In genomic region chr16:7541026-7541425, GRCh38 we compare ENCODE assay signal across 33 cellular contexts.
DNase-seq lines count a peak whose midpoint lies in the region; ATAC-seq, FAIRE-seq and TF ChIP-seq lines count a peak whose summit lies in the region.
"Had no signal": no experiment of that assay in that cellular context is flagged by ENCODE, and none has a peak within 500 bp of the region (broad histone marks: within the 10 kb centered on the region; RNA-seq: fewer than 3 reads in every experiment).

No MANE protein-coding gene starts in this region.

- no peaks in the 10 kb centered on the region for H3K27me3 Mint-ChIP-seq in activated naive CD8-positive, alpha-beta T cell treated with anti-CD3 and anti-CD28 coated beads, Interleukin-2, amount 50 U/mL, for 24 hours
- H3K27me3 Mint-ChIP-seq: B cell; CD4-positive, alpha-beta memory T cell; CD4-positive, alpha-beta T cell; CD4-positive, CD25-positive, alpha-beta regulatory T cell had no signal

- no peak for TF ChIP-seq RAD21 in HepG2 (CRISPR knock-in tag; IDR thresholded peaks at IDR 0.05)
- no peak for TF ChIP-seq RAD21 in A549 (conservative IDR thresholded peaks at IDR 0.05 in 1 of 2, IDR thresholded peaks at IDR 0.05 in 1 of 2)
- TF ChIP-seq RAD21 in K562 (CRISPR knock-in tag; conservative IDR thresholded peaks at IDR 0.05 in 1 of 2, IDR thresholded peaks at IDR 0.05 in 1 of 2) = no peak

- H3K27me3 ChIP-seq in HepG2 (ENCODE audit: control insufficient read depth in 1 of 2, insufficient read depth in 2 of 2, low read length in 2 of 2) (peaks cover 0 to 11% of the 10 kb centered on the region in 2 experiments; a peak in 2 of 5 replicates), right lobe of liver (no peaks in the 10 kb centered on the region), K562 (ENCODE audit: control insufficient read depth in 2 of 2, insufficient read depth in 2 of 2, low read length in 2 of 2) (peaks cover 0 to 9% of the 10 kb centered on the region in 2 experiments; a peak in 2 of 5 replicates)
- H3K27me3 ChIP-seq: BE2C; BLaER1; BLaER1 treated with 17β-estradiol and CSF1 and Interleukin-3, amounts not matched to agents 10 nM and 100 nM had no signal

- H3K36me3 ChIP-seq in HepG2 (replicated peaks in 1 of 2; ENCODE audit: control insufficient read depth in 1 of 2, insufficient read depth in 2 of 2, low read length in 2 of 2) = no peaks in the 10 kb centered on the region
- H3K36me3 ChIP-seq in right lobe of liver = no peaks in the 10 kb centered on the region
- no peaks in the 10 kb centered on the region for H3K36me3 ChIP-seq in K562 (ENCODE audit: control insufficient read depth, insufficient read depth, low read length)
- H3K36me3 ChIP-seq: BE2C; BLaER1; BLaER1 treated with 17β-estradiol and CSF1 and Interleukin-3, amounts not matched to agents 10 nM and 100 nM had no signal

- CTCF ChIA-PET in HepG2 (lab: Yijun Ruan, JAX; ENCODE audit: low intra/inter-chr PET ratio, low total read pairs) (no interaction called here), A549 (lab: Yijun Ruan, JAX) (no interaction called here), K562 (lab: Yijun Ruan, JAX; ENCODE audit: low intra/inter-chr PET ratio) (no interaction called here)

- H3K9me3 Mint-ChIP-seq in activated naive CD8-positive, alpha-beta T cell treated with anti-CD3 and anti-CD28 coated beads, Interleukin-2, amount 50 U/mL, for 24 hours = peaks cover 27% of the 10 kb centered on the region

- no peaks in the 10 kb centered on the region for H3K4me1 ChIP-seq in HepG2 (ENCODE audit: insufficient read depth, low read length)
- no peaks in the 10 kb centered on the region for H3K4me1 ChIP-seq in right lobe of liver
- no peaks in the 10 kb centered on the region for H3K4me1 ChIP-seq in A549
- no peaks in the 10 kb centered on the region for H3K4me1 ChIP-seq in K562 (replicated peaks in 1 of 2; ENCODE audit: control insufficient read depth in 2 of 2, insufficient read depth in 2 of 2, low read length in 2 of 2)
- H3K4me1 ChIP-seq: BE2C; BLaER1; BLaER1 treated with 17β-estradiol and CSF1 and Interleukin-3, amounts not matched to agents 10 nM and 100 nM; Caco-2 had no signal

- no peaks in the 10 kb centered on the region for H3K9me1 ChIP-seq in K562 (ENCODE audit: control insufficient read depth, insufficient read depth, low read length)

- in situ Hi-C loops in HepG2 (cut with HindIII; ENCODE audit: extremely low pct_ligation_motif_present, low pct_unique_long_range_greater_than_20kb) = no loop called here
- in situ Hi-C loops in K562 (cut with MboI) = no loop called here

- BruUV-seq in HepG2 (replicated peaks; lab: Mats Ljungman, UMichigan) (no TSS peak), K562 (replicated peaks; lab: Mats Ljungman, UMichigan) (no TSS peak)

- H3K27ac Mint-ChIP-seq in activated naive CD8-positive, alpha-beta T cell treated with anti-CD3 and anti-CD28 coated beads, Interleukin-2, amount 50 U/mL, for 24 hours = no peak overlapping the region
- H3K27ac Mint-ChIP-seq: B cell; CD14-positive monocyte; CD4-positive, alpha-beta memory T cell; CD4-positive, alpha-beta T cell; CD4-positive, CD25-positive, alpha-beta regulatory T cell; CD8-positive, alpha-beta memory T cell; CD8-positive, alpha-beta T cell had no signal

- TF ChIP-seq EP300 in HepG2 (IDR thresholded peaks at IDR 0.05; ENCODE audit: low read depth in 2 of 2, low read length in 2 of 2) (no peak), HepG2 (CRISPR knock-in tag; IDR thresholded peaks at IDR 0.05; ENCODE audit: borderline replicate concordance) (no peak), A549 (IDR thresholded peaks at IDR 0.05) (no peak), K562 (IDR thresholded peaks at IDR 0.05; ENCODE audit: low read length) (no peak)

- WGBS in HepG2 (ENCODE audit: low lambda C conversion rate) = 0% methylated on average over 3 of the region's 3 CpGs
- WGBS in right lobe of liver (ENCODE audit: insufficient coverage, low coverage, low lambda C conversion rate, missing lambda C conversion rate) = 37% methylated on average over 3 of the region's 3 CpGs
- 4% methylated on average over 3 of the region's 3 CpGs for WGBS in A549 (ENCODE audit: missing lambda C conversion rate)
- 0% methylated on average over 3 of the region's 3 CpGs for WGBS in K562 (ENCODE audit: insufficient coverage, low coverage, missing lambda C conversion rate)

- H3K36me3 Mint-ChIP-seq in activated naive CD8-positive, alpha-beta T cell treated with anti-CD3 and anti-CD28 coated beads, Interleukin-2, amount 50 U/mL, for 24 hours (ENCODE audit: low read depth) = no peaks in the 10 kb centered on the region
- H3K36me3 Mint-ChIP-seq: CD14-positive monocyte; CD4-positive, alpha-beta memory T cell; CD4-positive, CD25-positive, alpha-beta regulatory T cell; CD8-positive, alpha-beta memory T cell; CD8-positive, alpha-beta T cell had no signal

- no peak for TF ChIP-seq POLR2A in HepG2 (IDR thresholded peaks at IDR 0.05; ENCODE audit: insufficient read depth in 1 of 2, low read depth in 2 of 2, low read length in 2 of 2)
- TF ChIP-seq POLR2A in right lobe of liver (IDR thresholded peaks at IDR 0.05) = no peak
- TF ChIP-seq POLR2A in A549 (IDR thresholded peaks at IDR 0.05; ENCODE audit: low read length) = no peak
- TF ChIP-seq POLR2A in K562 (conservative IDR thresholded peaks at IDR 0.05) = no peak

- H3K79me2 ChIP-seq in HepG2 (ENCODE audit: insufficient read depth, low read length) (no peaks in the 10 kb centered on the region), K562 (ENCODE audit: control insufficient read depth, insufficient read depth, low read length) (no peaks in the 10 kb centered on the region)

- intact Hi-C loops in HepG2 (cut with micrococcal nuclease; ENCODE audit: unreplicated experiment) (no loop called here), right lobe of liver (cut with DNase I) (no loop called here), K562 (cut with micrococcal nuclease) (no loop called here)

- H3K4me3 Mint-ChIP-seq in activated naive CD8-positive, alpha-beta T cell treated with anti-CD3 and anti-CD28 coated beads, Interleukin-2, amount 50 U/mL, for 24 hours = no peak overlapping the region
- H3K4me3 Mint-ChIP-seq: B cell; CD14-positive monocyte; CD4-positive, alpha-beta memory T cell; CD4-positive, alpha-beta T cell; CD8-positive, alpha-beta memory T cell; CD8-positive, alpha-beta T cell had no signal

- POLR2A ChIA-PET in HepG2 (lab: Yijun Ruan, JAX) (no interaction called here), A549 (lab: Yijun Ruan, JAX) (no interaction called here), K562 (lab: Yijun Ruan, JAX) (no interaction called here)

- H3K4me1 Mint-ChIP-seq in activated naive CD8-positive, alpha-beta T cell treated with anti-CD3 and anti-CD28 coated beads, Interleukin-2, amount 50 U/mL, for 24 hours = no peaks in the 10 kb centered on the region
- H3K4me1 Mint-ChIP-seq: B cell; CD14-positive monocyte; CD4-positive, alpha-beta memory T cell; CD4-positive, CD25-positive, alpha-beta regulatory T cell; CD8-positive, alpha-beta memory T cell had no signal

- H3K4me3 ChIP-seq in HepG2 (replicated peaks in 1 of 3; ENCODE audit: insufficient read depth in 1 of 3, low read depth in 2 of 3, low read length in 3 of 3) = no peak overlapping the region
- no peak overlapping the region for H3K4me3 ChIP-seq in right lobe of liver
- no peak overlapping the region for H3K4me3 ChIP-seq in A549
- no peak overlapping the region for H3K4me3 ChIP-seq in K562
- H3K4me3 ChIP-seq: BLaER1; BLaER1 treated with 17β-estradiol and CSF1 and Interleukin-3, amounts not matched to agents 10 nM and 100 nM had no signal

- H3K4me2 ChIP-seq in HepG2 (ENCODE audit: low read depth, low read length) (no peak overlapping the region), A549 (no peak overlapping the region), K562 (ENCODE audit: insufficient read depth, low read length) (no peak overlapping the region)
- H3K4me2 ChIP-seq: BLaER1; BLaER1 treated with 17β-estradiol and CSF1 and Interleukin-3, amounts not matched to agents 10 nM and 100 nM had no signal

- H3K27ac ChIP-seq in HepG2 (ENCODE audit: extremely low read length, insufficient read depth, low read length) (no peak overlapping the region), right lobe of liver (no peak overlapping the region), A549 (no peak overlapping the region), K562 (ENCODE audit: extremely low read depth, low read depth, low read length) (no peak overlapping the region)
- H3K27ac ChIP-seq: 22Rv1; BLaER1; BLaER1 treated with 17β-estradiol and CSF1 and Interleukin-3, amounts not matched to agents 10 nM and 100 nM; C4-2B had no signal

- DNase-seq in HepG2 (ENCODE audit: low spot score) (no peak), right lobe of liver (no peak), A549 (ENCODE audit: low read depth in 1 of 2, low spot score in 1 of 2) (no peak), K562 (ENCODE audit: extremely low read depth in 1 of 4, low spot score in 3 of 4) (no peak)
- DNase-seq in activated naive CD8-positive, alpha-beta T cell treated with anti-CD3 and anti-CD28 coated beads, Interleukin-2, amount 50 U/mL, for 24 hours = no peak
- DNase-seq: 8988T; ACHN; AML-193; BE2C; C1 segment of cervical spinal cord; Caco-2; Calu3; CD4-positive, alpha-beta memory T cell; CD4-positive, alpha-beta T cell; CD4-positive, CD25-positive, alpha-beta regulatory T cell; CD8-positive, alpha-beta memory T cell; CD8-positive, alpha-beta T cell; DMS 273 treated with DMSO at 0.1 percent for 48 hours; DMS153; DMS53; DMS79; DMS79 treated with DMSO at 0.1 percent for 48 hours; DND-41; EL had no signal

- no peak overlapping the region for H2AFZ ChIP-seq in HepG2 (ENCODE audit: low read length)
- no peak overlapping the region for H2AFZ ChIP-seq in K562 (ENCODE audit: low read depth, low read length)

- no peak overlapping the region for H3K9ac ChIP-seq in HepG2 (ENCODE audit: insufficient read depth, low read depth, low read length)
- H3K9ac ChIP-seq in K562 (ENCODE audit: insufficient read depth in 1 of 2, low read depth in 2 of 2, low read length in 2 of 2) = no peak overlapping the region
- H3K9ac ChIP-seq: BLaER1; BLaER1 treated with 17β-estradiol and CSF1 and Interleukin-3, amounts not matched to agents 10 nM and 100 nM had no signal

- ATAC-seq in HepG2 (no peak), right lobe of liver (no peak), A549 (no peak), K562 (no peak), HG02763 (IDR thresholded peaks at IDR 0.05; ENCODE audit: unreplicated experiment) (no peak)
- no peak for ATAC-seq in activated naive CD8-positive, alpha-beta T cell treated with anti-CD3 and anti-CD28 coated beads, Interleukin-2, amount 50 U/mL, for 24 hours
- ATAC-seq: CD8-positive, alpha-beta T cell had no signal

- no peaks in the 10 kb centered on the region for H4K20me1 ChIP-seq in HepG2 (ENCODE audit: insufficient read depth, low read length)
- H4K20me1 ChIP-seq in K562 (replicated peaks; ENCODE audit: control insufficient read depth, insufficient read depth, low read length) = no peaks in the 10 kb centered on the region
- H4K20me1 ChIP-seq: BLaER1; BLaER1 treated with 17β-estradiol and CSF1 and Interleukin-3, amounts not matched to agents 10 nM and 100 nM had no signal

- H3K9me3 ChIP-seq in HepG2 (ENCODE audit: low read length) (peaks cover 22% of the 10 kb centered on the region; the same call in 1 of the 2 replicates), right lobe of liver (peaks cover 0 to 2% (median 0%) of the 10 kb centered on the region in 4 donors), A549 (no peaks in the 10 kb centered on the region), K562 (replicated peaks; ENCODE audit: control insufficient read depth, insufficient read depth, low read depth, low read length) (no peaks in the 10 kb centered on the region)
- H3K9me3 ChIP-seq: BE2C; BLaER1; BLaER1 treated with 17β-estradiol and CSF1 and Interleukin-3, amounts not matched to agents 10 nM and 100 nM; Caco-2 had no signal

- TF ChIP-seq CTCF in HepG2 (CRISPR knock-in tag; IDR thresholded peaks at IDR 0.05) (no peak), right lobe of liver (IDR thresholded peaks at IDR 0.05) (no peak), A549 (IDR thresholded peaks at IDR 0.05) (no peak), K562 (IDR thresholded peaks at IDR 0.05 in 2 of 3, conservative IDR thresholded peaks at IDR 0.05 in 1 of 3; ENCODE audit: insufficient read depth in 2 of 3, low read depth in 1 of 3, low read length in 3 of 3) (no peak)

- FAIRE-seq in HepG2 (lab: Jason Lieb, UNC) (no peak), A549 (lab: Jason Lieb, UNC) (no peak), K562 (lab: Jason Lieb, UNC) (no peak)
- FAIRE-seq: A204.1, D721Med had no signal

Comparison
In these comparisons a context has a peak if more than half of its experiments do, and no peak if none do; other contexts are left out.
1. Of the 241 proteins assayed by ChIP-seq in both HepG2 and K562: peak only in HepG2: MAFF and MAFK; only in K562: none; in both: none; in neither: 239.